Comparison of ENCODE assay signal across 14 cellular contexts in genomic region chr6:3282461-3283236, GRCh38. TPM values are rescaled to one million over a fixed set of nuclear protein-coding genes. Genes with fewer than 3 reads are reported as not detected.
DNase-seq lines count a peak whose midpoint lies in the region; ATAC-seq and TF ChIP-seq lines count a peak whose summit lies in the region.
"Had no signal": no experiment of that assay in that cellular context is flagged by ENCODE, and none has a peak within 500 bp of the region (broad histone marks: within the 10 kb centered on the region; RNA-seq: fewer than 3 reads in every experiment).

No MANE protein-coding gene starts in this region.

- H3K36me3 Mint-ChIP-seq in HFFc6 (ENCODE audit: low read depth), result no peaks in the 10 kb centered on the region
- peaks cover 46% of the 10 kb centered on the region for H3K36me3 Mint-ChIP-seq in brain
- no peaks in the 10 kb centered on the region for H3K36me3 Mint-ChIP-seq in activated CD8-positive, alpha-beta T cell treated with anti-CD3 and anti-CD28 coated beads, Interleukin-2, amount 10 ng/mL, durations not matched to agents 7 days and 5 days (ENCODE audit: low read depth)
- H3K36me3 Mint-ChIP-seq: activated naive CD4-positive, alpha-beta T cell treated with anti-CD3 and anti-CD28 coated beads, Interleukin-2, amount 10 ng/mL, durations not matched to agents 7 days and 5 days had no signal

- H3K27ac Mint-ChIP-seq in HFFc6 (peak overlapping the region; percentile 83), brain (peak overlapping the region; percentile 83 to 95 (median 92))
- H3K27ac Mint-ChIP-seq in activated CD8-positive, alpha-beta T cell treated with anti-CD3 and anti-CD28 coated beads, Interleukin-2, amount 10 ng/mL, durations not matched to agents 7 days and 5 days, result no peak overlapping the region
- H3K27ac Mint-ChIP-seq: activated naive CD4-positive, alpha-beta T cell treated with anti-CD3 and anti-CD28 coated beads, Interleukin-2, amount 10 ng/mL, durations not matched to agents 7 days and 5 days had no signal

- H3K9ac ChIP-seq in skeletal muscle satellite cell (ENCODE audit: low read depth, low read length), result no peak overlapping the region
- H3K9ac ChIP-seq: BLaER1 treated with 17β-estradiol and CSF1 and Interleukin-3, amounts not matched to agents 10 nM and 100 nM had no signal

- H3K4me1 ChIP-seq in right atrium auricular region (peaks cover 0 to 22% of the 10 kb centered on the region in 2 donors), skeletal muscle satellite cell (ENCODE audit: control insufficient read depth, insufficient read depth, low read length) (peaks cover 22% of the 10 kb centered on the region)

- POLR2A ChIA-PET in activated CD8-positive, alpha-beta T cell treated with anti-CD3 and anti-CD28 coated beads, Interleukin-2, amount 10 ng/mL, durations not matched to agents 7 days and 5 days (lab: Charles Lee), result interaction anchor here (0.6 kb wide), 1 partner anchor 244 kb away, joined by 3 read pairs; no protein-coding TSS in a partner anchor

- DNase-seq in HFFc6 (no peak), right atrium auricular region (ENCODE audit: low spot score) (no peak), T-helper 9 cell (no peak), amniotic stem cell (lab: John Stamatoyannopoulos, UW) (no peak)
- no peak for DNase-seq in activated CD8-positive, alpha-beta T cell treated with anti-CD3 and anti-CD28 coated beads, Interleukin-2, amount 10 ng/mL, durations not matched to agents 7 days and 5 days
- DNase-seq: activated CD8-positive, alpha-beta memory T cell treated with anti-CD3 and anti-CD28 coated beads for 24 hours; activated naive CD4-positive, alpha-beta T cell treated with anti-CD3 and anti-CD28 coated beads, Interleukin-2, amount 10 ng/mL, durations not matched to agents 7 days and 5 days; left cardiac atrium; NCI-H2171; T-helper 2 cell had no signal

- no peak for ATAC-seq in activated CD8-positive, alpha-beta T cell treated with anti-CD3 and anti-CD28 coated beads, Interleukin-2, amount 10 ng/mL, durations not matched to agents 7 days and 5 days
- ATAC-seq in GM19035 (IDR thresholded peaks at IDR 0.05; ENCODE audit: unreplicated experiment), result no peak

- H3K36me3 ChIP-seq in right atrium auricular region (no peaks in the 10 kb centered on the region), skeletal muscle satellite cell (ENCODE audit: insufficient read depth, low read length) (no peaks in the 10 kb centered on the region)

- peaks cover 30% of the 10 kb centered on the region for H3K4me1 Mint-ChIP-seq in HFFc6 (ENCODE audit: low read depth)
- peaks cover 73% of the 10 kb centered on the region for H3K4me1 Mint-ChIP-seq in brain
- H3K4me1 Mint-ChIP-seq in activated CD8-positive, alpha-beta T cell treated with anti-CD3 and anti-CD28 coated beads, Interleukin-2, amount 10 ng/mL, durations not matched to agents 7 days and 5 days (ENCODE audit: low read depth), result peaks cover 4% of the 10 kb centered on the region

- H3K27me3 Mint-ChIP-seq in HFFc6 (ENCODE audit: insufficient read depth) (peaks cover 4% of the 10 kb centered on the region), brain (no peaks in the 10 kb centered on the region)
- H3K27me3 Mint-ChIP-seq in activated CD8-positive, alpha-beta T cell treated with anti-CD3 and anti-CD28 coated beads, Interleukin-2, amount 10 ng/mL, durations not matched to agents 7 days and 5 days (ENCODE audit: low read depth), result no peaks in the 10 kb centered on the region
- H3K27me3 Mint-ChIP-seq: activated naive CD4-positive, alpha-beta T cell treated with anti-CD3 and anti-CD28 coated beads, Interleukin-2, amount 10 ng/mL, durations not matched to agents 7 days and 5 days had no signal

- H3K9me3 Mint-ChIP-seq in HFFc6, result no peaks in the 10 kb centered on the region
- H3K9me3 Mint-ChIP-seq in brain, result no peaks in the 10 kb centered on the region
- H3K9me3 Mint-ChIP-seq in activated CD8-positive, alpha-beta T cell treated with anti-CD3 and anti-CD28 coated beads, Interleukin-2, amount 10 ng/mL, durations not matched to agents 7 days and 5 days (ENCODE audit: insufficient read depth), result no peaks in the 10 kb centered on the region
- H3K9me3 Mint-ChIP-seq: activated naive CD4-positive, alpha-beta T cell treated with anti-CD3 and anti-CD28 coated beads, Interleukin-2, amount 10 ng/mL, durations not matched to agents 7 days and 5 days had no signal

- no peaks in the 10 kb centered on the region for H3K9me3 ChIP-seq in right atrium auricular region
- no peaks in the 10 kb centered on the region for H3K9me3 ChIP-seq in skeletal muscle satellite cell (replicated peaks; ENCODE audit: low read length)
- H3K9me3 ChIP-seq: BLaER1 treated with 17β-estradiol and CSF1 and Interleukin-3, amounts not matched to agents 10 nM and 100 nM had no signal

- TF ChIP-seq CTCF in HFFc6 (IDR thresholded peaks at IDR 0.05) (no peak; the same call in 1 of the 2 replicates), brain (conservative IDR thresholded peaks at IDR 0.05) (no peak), right atrium auricular region (IDR thresholded peaks at IDR 0.05) (no peak)

- no peak overlapping the region for H3K4me3 ChIP-seq in right atrium auricular region
- no peak overlapping the region for H3K4me3 ChIP-seq in skeletal muscle satellite cell (ENCODE audit: low read length)
- H3K4me3 ChIP-seq: BLaER1 treated with 17β-estradiol and CSF1 and Interleukin-3, amounts not matched to agents 10 nM and 100 nM had no signal

- peak overlapping the region; percentile 60 for H3K4me2 ChIP-seq in skeletal muscle satellite cell (ENCODE audit: low read length)
- H3K4me2 ChIP-seq: BLaER1 treated with 17β-estradiol and CSF1 and Interleukin-3, amounts not matched to agents 10 nM and 100 nM had no signal

- peak overlapping the region; percentile 13 to 60 for H3K27ac ChIP-seq in right atrium auricular region
- H3K27ac ChIP-seq: BLaER1 treated with 17β-estradiol and CSF1 and Interleukin-3, amounts not matched to agents 10 nM and 100 nM had no signal

- H3K4me3 Mint-ChIP-seq in HFFc6, result peak overlapping the region; percentile 60
- peak overlapping the region in 3 of 5 experiments; percentile 24 to 54 (median 44) for H3K4me3 Mint-ChIP-seq in brain
- H3K4me3 Mint-ChIP-seq in activated CD8-positive, alpha-beta T cell treated with anti-CD3 and anti-CD28 coated beads, Interleukin-2, amount 10 ng/mL, durations not matched to agents 7 days and 5 days, result no peak overlapping the region
- H3K4me3 Mint-ChIP-seq: activated naive CD4-positive, alpha-beta T cell treated with anti-CD3 and anti-CD28 coated beads, Interleukin-2, amount 10 ng/mL, durations not matched to agents 7 days and 5 days had no signal

- H3K27me3 ChIP-seq in right atrium auricular region (no peaks in the 10 kb centered on the region), skeletal muscle satellite cell (ENCODE audit: control insufficient read depth, insufficient read depth, low read length) (no peaks in the 10 kb centered on the region)
- H3K27me3 ChIP-seq: BLaER1 treated with 17β-estradiol and CSF1 and Interleukin-3, amounts not matched to agents 10 nM and 100 nM had no signal

- CTCF ChIA-PET in activated CD8-positive, alpha-beta T cell treated with anti-CD3 and anti-CD28 coated beads, Interleukin-2, amount 10 ng/mL, durations not matched to agents 7 days and 5 days (lab: Charles Lee), result interaction anchor here (2.0 to 4.6 kb wide), 2 partner anchors 129 to 450 kb away, joined by 6 to 57 read pairs; no protein-coding TSS in a partner anchor

RNA-seq across cellular contexts. Expression of gene PSMG4, which starts 23.9 kb away (rescaled TPM):
- total RNA-seq in HFFc6 (2021; fragmentation: NEBNext Ultra II Directional; extraction: Animal tissue kit (Norgen Biotek cat#: 25700)), result 10 to 100 TPM; 14.9 to 20.1 (median 17.6) TPM
- polyA plus RNA-seq in brain (ENCODE audit: insufficient read depth, low read depth, low replicate concordance), result 20.5 TPM
- total RNA-seq in right atrium auricular region, result 10 to 100 TPM in 1 of 2 donors, 1 to 10 TPM in 1; 4.4 to 10.4 TPM
- total RNA-seq in skeletal muscle satellite cell (2012; rRNA removed), result 24.0 and 35.2 TPM in 2 replicates
- 10 to 100 TPM; 35.3 to 35.5 TPM for total RNA-seq in activated CD8-positive, alpha-beta T cell treated with anti-CD3 and anti-CD28 coated beads, Interleukin-2, amount 10 ng/mL, durations not matched to agents 7 days and 5 days

RNA-seq across cellular contexts. Expression of gene TUBB2B, which starts 55.2 kb away (rescaled TPM):
- total RNA-seq in HFFc6 (2021; fragmentation: NEBNext Ultra II Directional; extraction: Animal tissue kit (Norgen Biotek cat#: 25700)), result 1 to 10 TPM in 3 of 6 experiments, under 1 TPM in 3; 0.14 to 1.3 (median 0.90) TPM
- 1,989 TPM for polyA plus RNA-seq in brain (ENCODE audit: insufficient read depth, low read depth, low replicate concordance)
- 1 to 10 TPM; 2.2 to 2.4 TPM for total RNA-seq in right atrium auricular region
- 6.3 and 7.6 TPM in 2 replicates for total RNA-seq in skeletal muscle satellite cell (2012; rRNA removed)
- total RNA-seq in activated CD8-positive, alpha-beta T cell treated with anti-CD3 and anti-CD28 coated beads, Interleukin-2, amount 10 ng/mL, durations not matched to agents 7 days and 5 days, result not detected
